In genomic region chr4:39043058-39043696, GRCh38 we compare ENCODE assay signal across 8 cellular contexts. TPM values are rescaled to one million over a fixed set of nuclear protein-coding genes. Genes with fewer than 3 reads are reported as not detected.
A peak's percentile ranks its signal among the peaks of the same experiment; 100 is the strongest.
DNase-seq lines count a peak whose midpoint lies in the region; ATAC-seq and TF ChIP-seq lines count a peak whose summit lies in the region.

No MANE protein-coding gene starts in this region.

- H3K27me3 ChIP-seq in CD4-positive, CD25-positive, alpha-beta regulatory T cell (ENCODE audit: control insufficient read depth, insufficient read depth, low read length) = no peaks in the 10 kb centered on the region

- no peak for ATAC-seq in CD4-positive, CD25-positive, alpha-beta regulatory T cell (ENCODE audit: low read depth in 2 of 2)
- no peak for ATAC-seq in naive thymus-derived CD8-positive, alpha-beta T cell
- no peak for ATAC-seq in omental fat pad (ENCODE audit: low FRiP score)

- TF ChIP-seq CTCF in cardiac fibroblast (IDR thresholded peaks at IDR 0.05; ENCODE audit: low read depth, low read length) (no peak), omental fat pad (IDR thresholded peaks at IDR 0.05) (no peak)

- no peak for DNase-seq in CD4-positive, CD25-positive, alpha-beta regulatory T cell
- DNase-seq in LoVo (ENCODE audit: low spot score) (peak; percentile 44), cardiac fibroblast (ENCODE audit: low read depth in 2 of 2) (peak; percentile 32 to 74), amygdala (lab: John Stamatoyannopoulos, UW) (no peak), cerebellar nuclear complex (lab: John Stamatoyannopoulos, UW) (no peak), omental fat pad (ENCODE audit: low spot score) (no peak)
- no peak for DNase-seq in naive thymus-derived CD8-positive, alpha-beta T cell
- no peak for DNase-seq in activated effector memory CD4-positive, alpha-beta T cell treated with Interleukin-2 at 50 U/mL for 16 hours

- H3K4me1 Mint-ChIP-seq in CD4-positive, CD25-positive, alpha-beta regulatory T cell = peaks cover 22 to 46% (median 38%) of the 10 kb centered on the region in 4 donors
- peaks cover 16 to 47% (median 42%) of the 10 kb centered on the region in 4 donors for H3K4me1 Mint-ChIP-seq in naive thymus-derived CD8-positive, alpha-beta T cell

- H3K9me3 Mint-ChIP-seq in CD4-positive, CD25-positive, alpha-beta regulatory T cell = peaks cover 0 to 2% (median 0%) of the 10 kb centered on the region in 7 donors
- no peaks in the 10 kb centered on the region for H3K9me3 Mint-ChIP-seq in naive thymus-derived CD8-positive, alpha-beta T cell

- H3K27ac Mint-ChIP-seq in CD4-positive, CD25-positive, alpha-beta regulatory T cell = peak overlapping the region; percentile 95 to 97 (median 97)
- H3K27ac Mint-ChIP-seq in naive thymus-derived CD8-positive, alpha-beta T cell = peak overlapping the region; percentile 87 to 99 (median 94)

- no peaks in the 10 kb centered on the region for H3K27me3 Mint-ChIP-seq in CD4-positive, CD25-positive, alpha-beta regulatory T cell
- H3K27me3 Mint-ChIP-seq in naive thymus-derived CD8-positive, alpha-beta T cell = no peaks in the 10 kb centered on the region

- H3K4me3 ChIP-seq in CD4-positive, CD25-positive, alpha-beta regulatory T cell (ENCODE audit: low read depth, low read length) = peak overlapping the region; percentile 90
- no peak overlapping the region for H3K4me3 ChIP-seq in cardiac fibroblast (replicated peaks in 1 of 2; ENCODE audit: low read depth in 2 of 2, low read length in 2 of 2)

- no peaks in the 10 kb centered on the region for H3K9me3 ChIP-seq in CD4-positive, CD25-positive, alpha-beta regulatory T cell (ENCODE audit: control insufficient read depth in 2 of 2, low read length in 2 of 2)

- H3K4me1 ChIP-seq in CD4-positive, CD25-positive, alpha-beta regulatory T cell (ENCODE audit: control insufficient read depth, insufficient read depth, low read length, poor library complexity, severe bottlenecking) = peaks cover 30% of the 10 kb centered on the region

- H3K36me3 ChIP-seq in CD4-positive, CD25-positive, alpha-beta regulatory T cell (ENCODE audit: control insufficient read depth, insufficient read depth, low read length) = no peaks in the 10 kb centered on the region

- POLR2A ChIA-PET in naive thymus-derived CD8-positive, alpha-beta T cell (lab: Charles Lee) = interaction anchor here (0.5 to 5.4 kb wide), 3 partner anchors 12 to 141 kb away, joined by 3 to 67 read pairs (median 6); partner anchors contain the start of gene TMEM156

- H3K4me3 Mint-ChIP-seq in CD4-positive, CD25-positive, alpha-beta regulatory T cell = peak overlapping the region; percentile 54 to 98 (median 94)
- H3K4me3 Mint-ChIP-seq in naive thymus-derived CD8-positive, alpha-beta T cell = peak overlapping the region; percentile 23 to 98 (median 91)

- H3K36me3 Mint-ChIP-seq in CD4-positive, CD25-positive, alpha-beta regulatory T cell = no peaks in the 10 kb centered on the region
- H3K36me3 Mint-ChIP-seq in naive thymus-derived CD8-positive, alpha-beta T cell = no peaks in the 10 kb centered on the region

- H3K27ac ChIP-seq in CD4-positive, CD25-positive, alpha-beta regulatory T cell (ENCODE audit: insufficient read depth, low read length, poor library complexity, severe bottlenecking) = peak overlapping the region; percentile 86

RNA-seq across cellular contexts. Expression of gene TMEM156, which starts 11.0 kb away (rescaled TPM):
- 14.2 TPM for total RNA-seq in CD4-positive, CD25-positive, alpha-beta regulatory T cell
- polyA plus RNA-seq in CD4-positive, CD25-positive, alpha-beta regulatory T cell = 10 to 100 TPM in 3 of 4 donors, 1 to 10 TPM in 1; 8.4 to 24.3 (median 22.8) TPM
- 1 to 10 TPM; 7.8 to 9.4 TPM for total RNA-seq in naive thymus-derived CD8-positive, alpha-beta T cell
- 10 to 100 TPM; 18.2 to 26.9 (median 21.5) TPM for polyA plus RNA-seq in naive thymus-derived CD8-positive, alpha-beta T cell
- under 1 TPM in 1 of 4 donors, not detected in 3; 0.82 TPM for total RNA-seq in omental fat pad

RNA-seq across cellular contexts. Expression of gene KLHL5, which starts 18.9 kb away (rescaled TPM):
- 21.5 TPM for total RNA-seq in CD4-positive, CD25-positive, alpha-beta regulatory T cell
- 10 to 100 TPM in 1 of 4 donors, 1 to 10 TPM in 3; 6.8 to 10.6 (median 8.1) TPM for polyA plus RNA-seq in CD4-positive, CD25-positive, alpha-beta regulatory T cell
- total RNA-seq in naive thymus-derived CD8-positive, alpha-beta T cell = 10 to 100 TPM; 14.1 to 14.9 TPM
- 1 to 10 TPM; 3.9 to 5.6 (median 4.7) TPM for polyA plus RNA-seq in naive thymus-derived CD8-positive, alpha-beta T cell
- 10 to 100 TPM; 26.1 to 67.1 (median 53.5) TPM for total RNA-seq in omental fat pad

Comparison
In these comparisons a context has a peak if more than half of its experiments do, and no peak if none do; other contexts are left out.
1. DNase-seq: peak in LoVo (single experiment) and cardiac fibroblast (2 of 2); none in CD4-positive, CD25-positive, alpha-beta regulatory T cell (0 of 3), naive thymus-derived CD8-positive, alpha-beta T cell (0 of 10), amygdala (0 of 56), cerebellar nuclear complex (0 of 2), activated effector memory CD4-positive, alpha-beta T cell treated with Interleukin-2 at 50 U/mL for 16 hours (single experiment) and omental fat pad (single experiment).